11 cellular contexts compared by ENCODE assay signal in genomic region chr4:86965019-86965976, GRCh38. TPM values are rescaled to one million over a fixed set of nuclear protein-coding genes. Genes with fewer than 3 reads are reported as not detected.
A peak's percentile ranks its signal among the peaks of the same experiment; 100 is the strongest.
DNase-seq lines count a peak whose midpoint lies in the region; ATAC-seq, FAIRE-seq and TF ChIP-seq lines count a peak whose summit lies in the region.
"Had no signal": no experiment of that assay in that cellular context is flagged by ENCODE, and none has a peak within 500 bp of the region (broad histone marks: within the 10 kb centered on the region; RNA-seq: fewer than 3 reads in every experiment).

No MANE protein-coding gene starts in this region.

- no peak for TF ChIP-seq CTCF in WTC11 (IDR thresholded peaks at IDR 0.05)

- H3K9me3 Mint-ChIP-seq in WTC11, result no peaks in the 10 kb centered on the region
- H3K9me3 Mint-ChIP-seq in activated naive CD4-positive, alpha-beta T cell treated with anti-CD3 and anti-CD28 coated beads, Interleukin-2, amount 50 U/mL, for 72 hours, result no peaks in the 10 kb centered on the region
- H3K9me3 Mint-ChIP-seq: activated T-cell treated with anti-CD3 and anti-CD28 coated beads, Interleukin-2, amount 50 U/mL, for 4 hours had no signal

- CTCF ChIA-PET in WTC11 (lab: Charles Lee), result interaction anchor here (0.6 kb wide), 1 partner anchor 61 kb away, joined by 3 read pairs; no protein-coding TSS in a partner anchor

- TF ChIP-seq POLR2A in GM12891 (IDR thresholded peaks at IDR 0.05; ENCODE audit: low read depth, low read length), result no peak

- ATAC-seq in GM19467 (IDR thresholded peaks at IDR 0.05; ENCODE audit: unreplicated experiment) (peak; percentile 37), HG03045 (IDR thresholded peaks at IDR 0.05; ENCODE audit: unreplicated experiment) (peak; percentile 56), WTC11 (peak; percentile 74)
- ATAC-seq in activated naive CD4-positive, alpha-beta T cell treated with anti-CD3 and anti-CD28 coated beads, Interleukin-2, amount 50 U/mL, for 72 hours, result no peak
- ATAC-seq: activated T-cell treated with anti-CD3 and anti-CD28 coated beads, Interleukin-2, amount 50 U/mL, for 4 hours had no signal

- no peak for DNase-seq in GM12891 (ENCODE audit: insufficient read length, low spot score)
- DNase-seq in WTC11 (ENCODE audit: low spot score), result no peak
- DNase-seq in HT-29 (ENCODE audit: low spot score), result no peak
- DNase-seq in amniotic stem cell (lab: John Stamatoyannopoulos, UW), result no peak
- DNase-seq in activated naive CD4-positive, alpha-beta T cell treated with anti-CD3 and anti-CD28 coated beads, Interleukin-2, amount 50 U/mL, for 72 hours (ENCODE audit: low spot score in 2 of 2), result no peak
- DNase-seq in NCI-H146 treated with DMSO at 0.1 percent for 48 hours (lab: John Stamatoyannopoulos, UW; ENCODE audit: unreplicated experiment), result no peak
- DNase-seq: activated T-cell treated with anti-CD3 and anti-CD28 coated beads, Interleukin-2, amount 50 U/mL, for 4 hours; NCI-H446; SW 1271 had no signal

- H3K27ac Mint-ChIP-seq in WTC11, result peak overlapping the region; percentile 78
- peak overlapping the region in 1 of 2 donors; percentile 61 for H3K27ac Mint-ChIP-seq in activated naive CD4-positive, alpha-beta T cell treated with anti-CD3 and anti-CD28 coated beads, Interleukin-2, amount 50 U/mL, for 72 hours

- POLR2A ChIA-PET in WTC11 (lab: Charles Lee), result no interaction called here

- H3K4me1 Mint-ChIP-seq in WTC11, result peaks cover 34% of the 10 kb centered on the region

- FAIRE-seq in GM12891 (lab: Jason Lieb, UNC), result peak; percentile 82

- no peaks in the 10 kb centered on the region for H3K36me3 Mint-ChIP-seq in WTC11
- H3K36me3 Mint-ChIP-seq in activated naive CD4-positive, alpha-beta T cell treated with anti-CD3 and anti-CD28 coated beads, Interleukin-2, amount 50 U/mL, for 72 hours, result peaks cover 0 to 13% of the 10 kb centered on the region in 2 donors

- no peak overlapping the region for H3K4me3 Mint-ChIP-seq in WTC11
- H3K4me3 Mint-ChIP-seq: activated T-cell treated with anti-CD3 and anti-CD28 coated beads, Interleukin-2, amount 50 U/mL, for 4 hours had no signal

- H3K27me3 Mint-ChIP-seq in WTC11 (ENCODE audit: low read depth), result no peaks in the 10 kb centered on the region

TF ChIP-seq in GM12891, 5 proteins besides CTCF, POLR2A, EP300 and RAD21:
- peak; percentile 90 for TF ChIP-seq SPI1 (IDR thresholded peaks at IDR 0.05; ENCODE audit: low read depth, low read length)
- no peak for TF ChIP-seq TAF1 (IDR thresholded peaks at IDR 0.05; ENCODE audit: low read depth, low read length)
- TF ChIP-seq POU2F2 (IDR thresholded peaks at IDR 0.05; ENCODE audit: low read depth, low read length), result peak; percentile 95

TF ChIP-seq in WTC11, 78 proteins besides CTCF, POLR2A, EP300 and RAD21:
- TF ChIP-seq, protein P1, sequence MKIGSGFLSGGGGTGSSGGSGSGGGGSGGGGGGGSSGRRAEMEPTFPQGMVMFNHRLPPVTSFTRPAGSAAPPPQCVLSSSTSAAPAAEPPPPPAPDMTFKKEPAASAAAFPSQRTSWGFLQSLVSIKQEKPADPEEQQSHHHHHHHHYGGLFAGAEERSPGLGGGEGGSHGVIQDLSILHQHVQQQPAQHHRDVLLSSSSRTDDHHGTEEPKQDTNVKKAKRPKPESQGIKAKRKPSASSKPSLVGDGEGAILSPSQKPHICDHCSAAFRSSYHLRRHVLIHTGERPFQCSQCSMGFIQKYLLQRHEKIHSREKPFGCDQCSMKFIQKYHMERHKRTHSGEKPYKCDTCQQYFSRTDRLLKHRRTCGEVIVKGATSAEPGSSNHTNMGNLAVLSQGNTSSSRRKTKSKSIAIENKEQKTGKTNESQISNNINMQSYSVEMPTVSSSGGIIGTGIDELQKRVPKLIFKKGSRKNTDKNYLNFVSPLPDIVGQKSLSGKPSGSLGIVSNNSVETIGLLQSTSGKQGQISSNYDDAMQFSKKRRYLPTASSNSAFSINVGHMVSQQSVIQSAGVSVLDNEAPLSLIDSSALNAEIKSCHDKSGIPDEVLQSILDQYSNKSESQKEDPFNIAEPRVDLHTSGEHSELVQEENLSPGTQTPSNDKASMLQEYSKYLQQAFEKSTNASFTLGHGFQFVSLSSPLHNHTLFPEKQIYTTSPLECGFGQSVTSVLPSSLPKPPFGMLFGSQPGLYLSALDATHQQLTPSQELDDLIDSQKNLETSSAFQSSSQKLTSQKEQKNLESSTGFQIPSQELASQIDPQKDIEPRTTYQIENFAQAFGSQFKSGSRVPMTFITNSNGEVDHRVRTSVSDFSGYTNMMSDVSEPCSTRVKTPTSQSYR (CRISPR knock-in tag; IDR thresholded peaks at IDR 0.05), result no peak
- TF ChIP-seq TEAD1 (CRISPR knock-in tag; IDR thresholded peaks at IDR 0.05), result no peak
- TF ChIP-seq, protein P2, sequence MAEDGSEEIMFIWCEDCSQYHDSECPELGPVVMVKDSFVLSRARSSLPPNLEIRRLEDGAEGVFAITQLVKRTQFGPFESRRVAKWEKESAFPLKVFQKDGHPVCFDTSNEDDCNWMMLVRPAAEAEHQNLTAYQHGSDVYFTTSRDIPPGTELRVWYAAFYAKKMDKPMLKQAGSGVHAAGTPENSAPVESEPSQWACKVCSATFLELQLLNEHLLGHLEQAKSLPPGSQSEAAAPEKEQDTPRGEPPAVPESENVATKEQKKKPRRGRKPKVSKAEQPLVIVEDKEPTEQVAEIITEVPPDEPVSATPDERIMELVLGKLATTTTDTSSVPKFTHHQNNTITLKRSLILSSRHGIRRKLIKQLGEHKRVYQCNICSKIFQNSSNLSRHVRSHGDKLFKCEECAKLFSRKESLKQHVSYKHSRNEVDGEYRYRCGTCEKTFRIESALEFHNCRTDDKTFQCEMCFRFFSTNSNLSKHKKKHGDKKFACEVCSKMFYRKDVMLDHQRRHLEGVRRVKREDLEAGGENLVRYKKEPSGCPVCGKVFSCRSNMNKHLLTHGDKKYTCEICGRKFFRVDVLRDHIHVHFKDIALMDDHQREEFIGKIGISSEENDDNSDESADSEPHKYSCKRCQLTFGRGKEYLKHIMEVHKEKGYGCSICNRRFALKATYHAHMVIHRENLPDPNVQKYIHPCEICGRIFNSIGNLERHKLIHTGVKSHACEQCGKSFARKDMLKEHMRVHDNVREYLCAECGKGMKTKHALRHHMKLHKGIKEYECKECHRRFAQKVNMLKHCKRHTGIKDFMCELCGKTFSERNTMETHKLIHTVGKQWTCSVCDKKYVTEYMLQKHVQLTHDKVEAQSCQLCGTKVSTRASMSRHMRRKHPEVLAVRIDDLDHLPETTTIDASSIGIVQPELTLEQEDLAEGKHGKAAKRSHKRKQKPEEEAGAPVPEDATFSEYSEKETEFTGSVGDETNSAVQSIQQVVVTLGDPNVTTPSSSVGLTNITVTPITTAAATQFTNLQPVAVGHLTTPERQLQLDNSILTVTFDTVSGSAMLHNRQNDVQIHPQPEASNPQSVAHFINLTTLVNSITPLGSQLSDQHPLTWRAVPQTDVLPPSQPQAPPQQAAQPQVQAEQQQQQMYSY (CRISPR knock-in tag; IDR thresholded peaks at IDR 0.05), result no peak
- TF ChIP-seq MAX (CRISPR knock-in tag; IDR thresholded peaks at IDR 0.05), result no peak
- no peak for TF ChIP-seq ZNF138 (CRISPR knock-in tag; conservative IDR thresholded peaks at IDR 0.05)
- TF ChIP-seq EMX1 (CRISPR knock-in tag; IDR thresholded peaks at IDR 0.05), result no peak
- TF ChIP-seq ZNF671 (CRISPR knock-in tag; IDR thresholded peaks at IDR 0.05), result no peak
- no peak for TF ChIP-seq GABPB1 (CRISPR knock-in tag; IDR thresholded peaks at IDR 0.05)
- TF ChIP-seq MXD4 (CRISPR knock-in tag; IDR thresholded peaks at IDR 0.05; ENCODE audit: borderline replicate concordance), result no peak
- TF ChIP-seq ZNF423 (CRISPR knock-in tag; IDR thresholded peaks at IDR 0.05), result no peak
- TF ChIP-seq ZNF121 (CRISPR knock-in tag; IDR thresholded peaks at IDR 0.05), result no peak
- TF ChIP-seq, protein P3, sequence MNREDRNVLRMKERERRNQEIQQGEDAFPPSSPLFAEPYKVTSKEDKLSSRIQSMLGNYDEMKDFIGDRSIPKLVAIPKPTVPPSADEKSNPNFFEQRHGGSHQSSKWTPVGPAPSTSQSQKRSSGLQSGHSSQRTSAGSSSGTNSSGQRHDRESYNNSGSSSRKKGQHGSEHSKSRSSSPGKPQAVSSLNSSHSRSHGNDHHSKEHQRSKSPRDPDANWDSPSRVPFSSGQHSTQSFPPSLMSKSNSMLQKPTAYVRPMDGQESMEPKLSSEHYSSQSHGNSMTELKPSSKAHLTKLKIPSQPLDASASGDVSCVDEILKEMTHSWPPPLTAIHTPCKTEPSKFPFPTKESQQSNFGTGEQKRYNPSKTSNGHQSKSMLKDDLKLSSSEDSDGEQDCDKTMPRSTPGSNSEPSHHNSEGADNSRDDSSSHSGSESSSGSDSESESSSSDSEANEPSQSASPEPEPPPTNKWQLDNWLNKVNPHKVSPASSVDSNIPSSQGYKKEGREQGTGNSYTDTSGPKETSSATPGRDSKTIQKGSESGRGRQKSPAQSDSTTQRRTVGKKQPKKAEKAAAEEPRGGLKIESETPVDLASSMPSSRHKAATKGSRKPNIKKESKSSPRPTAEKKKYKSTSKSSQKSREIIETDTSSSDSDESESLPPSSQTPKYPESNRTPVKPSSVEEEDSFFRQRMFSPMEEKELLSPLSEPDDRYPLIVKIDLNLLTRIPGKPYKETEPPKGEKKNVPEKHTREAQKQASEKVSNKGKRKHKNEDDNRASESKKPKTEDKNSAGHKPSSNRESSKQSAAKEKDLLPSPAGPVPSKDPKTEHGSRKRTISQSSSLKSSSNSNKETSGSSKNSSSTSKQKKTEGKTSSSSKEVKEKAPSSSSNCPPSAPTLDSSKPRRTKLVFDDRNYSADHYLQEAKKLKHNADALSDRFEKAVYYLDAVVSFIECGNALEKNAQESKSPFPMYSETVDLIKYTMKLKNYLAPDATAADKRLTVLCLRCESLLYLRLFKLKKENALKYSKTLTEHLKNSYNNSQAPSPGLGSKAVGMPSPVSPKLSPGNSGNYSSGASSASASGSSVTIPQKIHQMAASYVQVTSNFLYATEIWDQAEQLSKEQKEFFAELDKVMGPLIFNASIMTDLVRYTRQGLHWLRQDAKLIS (CRISPR knock-in tag; IDR thresholded peaks at IDR 0.05; ENCODE audit: borderline replicate concordance), result no peak
- TF ChIP-seq IRF2 (CRISPR knock-in tag; IDR thresholded peaks at IDR 0.05; ENCODE audit: borderline replicate concordance, low read depth), result no peak
TF ChIP-seq in WTC11: peak in this region for 0.

RNA-seq across cellular contexts. Expression of gene AFF1, which starts 30.5 kb away (rescaled TPM):
- 17.2 TPM for polyA plus RNA-seq in GM12891 (2012; ENCODE audit: low read depth, missing spikeins)
- total RNA-seq in WTC11 (2021), result 72.6 to 93.4 TPM (median 83.9 TPM) in 3 replicates
- total RNA-seq in HT-29 (2014; rRNA removed; shearing (Covaris generic)), result 22.6 and 25.6 TPM in 2 replicates
- total RNA-seq in activated naive CD4-positive, alpha-beta T cell treated with anti-CD3 and anti-CD28 coated beads, Interleukin-2, amount 50 U/mL, for 72 hours, result 10 to 100 TPM; 41.5 to 71.7 TPM

Comparison
In these comparisons a context has a peak if more than half of its experiments do, and no peak if none do; other contexts are left out.
1. ATAC-seq: peak in GM19467 (single experiment), HG03045 (single experiment) and WTC11 (single experiment); none in activated naive CD4-positive, alpha-beta T cell treated with anti-CD3 and anti-CD28 coated beads, Interleukin-2, amount 50 U/mL, for 72 hours (0 of 2).